In genomic region chr5:137344723-137345322, GRCh38 we compare ENCODE assay signal across 8 cellular contexts.
A peak's percentile ranks its signal among the peaks of the same experiment; 100 is the strongest.
DNase-seq lines count a peak whose midpoint lies in the region; ATAC-seq and TF ChIP-seq lines count a peak whose summit lies in the region.

No MANE protein-coding gene starts in this region.

- H3K9me3 ChIP-seq in testis = no peaks in the 10 kb centered on the region

- no peak overlapping the region for H3K27ac ChIP-seq in testis

- DNase-seq in stimulated activated CD4-positive, alpha-beta T cell treated with anti-CD3 and anti-CD28 coated beads, Interleukin-12 subunit alpha, Interleukin-12 subunit beta, amount 100 ng/mL, for 4 hours = peak; percentile 1
- no peak for DNase-seq in stimulated activated CD4-positive, alpha-beta T cell treated with anti-CD3 and anti-CD28 coated beads, Interleukin-4, amount 100 ng/mL, for 1 hour
- DNase-seq in NCI-H1105 treated with DMSO at 0.1 percent for 48 hours (lab: John Stamatoyannopoulos, UW) = peak; percentile 13
- DNase-seq in activated CD4-positive, alpha-beta memory T cell treated with anti-CD3 and anti-CD28 coated beads, Interleukin-2, amount 10 ng/mL, durations not matched to agents 7 days and 5 days = peak; percentile 20
- peak; percentile 45 for DNase-seq in iPS DF 19.7 (ENCODE audit: low read depth, low spot score)
- peak; percentile 84 for DNase-seq in testis

- peak; percentile 79 to 93 (median 91) for TF ChIP-seq CTCF in testis (IDR thresholded peaks at IDR 0.05)

- H3K4me1 Mint-ChIP-seq in activated CD4-positive, alpha-beta memory T cell treated with anti-CD3 and anti-CD28 coated beads, Interleukin-2, amount 10 ng/mL, durations not matched to agents 7 days and 5 days = no peaks in the 10 kb centered on the region

- CTCF ChIA-PET in activated CD4-positive, alpha-beta memory T cell treated with anti-CD3 and anti-CD28 coated beads, Interleukin-2, amount 10 ng/mL, durations not matched to agents 7 days and 5 days (lab: Charles Lee) = interaction anchor here (0.7 to 1.7 kb wide), 11 partner anchors 8 to 397 kb away, joined by 3 to 12 read pairs (median 3); partner anchors contain the start of gene SPOCK1

- no peak for ATAC-seq in GM18511 (IDR thresholded peaks at IDR 0.05; ENCODE audit: unreplicated experiment)
- no peak for ATAC-seq in HG02623 (IDR thresholded peaks at IDR 0.05; ENCODE audit: unreplicated experiment)

- POLR2A ChIA-PET in activated CD4-positive, alpha-beta memory T cell treated with anti-CD3 and anti-CD28 coated beads, Interleukin-2, amount 10 ng/mL, durations not matched to agents 7 days and 5 days (lab: Charles Lee) = no interaction called here

- no peak overlapping the region for H3K4me3 ChIP-seq in testis

- no peaks in the 10 kb centered on the region for H3K4me1 ChIP-seq in testis

- H3K27ac Mint-ChIP-seq in activated CD4-positive, alpha-beta memory T cell treated with anti-CD3 and anti-CD28 coated beads, Interleukin-2, amount 10 ng/mL, durations not matched to agents 7 days and 5 days = no peak overlapping the region

- H3K4me3 Mint-ChIP-seq in activated CD4-positive, alpha-beta memory T cell treated with anti-CD3 and anti-CD28 coated beads, Interleukin-2, amount 10 ng/mL, durations not matched to agents 7 days and 5 days = no peak overlapping the region

- H3K36me3 Mint-ChIP-seq in activated CD4-positive, alpha-beta memory T cell treated with anti-CD3 and anti-CD28 coated beads, Interleukin-2, amount 10 ng/mL, durations not matched to agents 7 days and 5 days (ENCODE audit: low read depth) = no peaks in the 10 kb centered on the region

- 43 to 44% methylated on average over 6 of the region's 6 CpGs for WGBS in testis, 2 donors

- H3K27me3 Mint-ChIP-seq in activated CD4-positive, alpha-beta memory T cell treated with anti-CD3 and anti-CD28 coated beads, Interleukin-2, amount 10 ng/mL, durations not matched to agents 7 days and 5 days = no peaks in the 10 kb centered on the region

- H3K9me3 Mint-ChIP-seq in activated CD4-positive, alpha-beta memory T cell treated with anti-CD3 and anti-CD28 coated beads, Interleukin-2, amount 10 ng/mL, durations not matched to agents 7 days and 5 days = no peaks in the 10 kb centered on the region

- intact Hi-C loops in testis (cut with DNase I; ENCODE audit: low total_unique reads) = no loop called here

- no peaks in the 10 kb centered on the region for H3K36me3 ChIP-seq in testis (ENCODE audit: low read depth, missing control alignments)

- no peak for TF ChIP-seq POLR2A in testis (IDR thresholded peaks at IDR 0.05)

- H3K27me3 ChIP-seq in testis = no peaks in the 10 kb centered on the region
